14 cellular contexts compared by ENCODE assay signal in genomic region chr20:50142812-50143211, GRCh38. TPM values are rescaled to one million over a fixed set of nuclear protein-coding genes. Genes with fewer than 3 reads are reported as not detected.
DNase-seq lines count a peak whose midpoint lies in the region; ATAC-seq and TF ChIP-seq lines count a peak whose summit lies in the region.
"Had no signal": no experiment of that assay in that cellular context is flagged by ENCODE, and none has a peak within 500 bp of the region (broad histone marks: within the 10 kb centered on the region; RNA-seq: fewer than 3 reads in every experiment).

No MANE protein-coding gene starts in this region.

- peak overlapping the region; percentile 81 to 98 (median 93) for H3K27ac Mint-ChIP-seq in CD14-positive monocyte
- H3K27ac Mint-ChIP-seq: stimulated activated naive CD8-positive, alpha-beta T cell treated with anti-CD3 and anti-CD28 coated beads, Interleukin-15, Interleukin-2, amounts not matched to agents 100 ng/mL and 50 ng/mL, for 24 hours had no signal

- H3K27me3 ChIP-seq in H7 (ENCODE audit: control insufficient read depth, insufficient read depth, low read length) (no peaks in the 10 kb centered on the region), left lung (no peaks in the 10 kb centered on the region), lower lobe of right lung (ENCODE audit: low read depth) (no peaks in the 10 kb centered on the region), tibial nerve (no peaks in the 10 kb centered on the region)
- H3K27me3 ChIP-seq: BLaER1 had no signal

- H3K4me1 ChIP-seq in left lung: peaks cover 14 to 95% of the 10 kb centered on the region in 2 donors
- peaks cover 85% of the 10 kb centered on the region for H3K4me1 ChIP-seq in lower lobe of right lung
- peaks cover 3 to 78% (median 34%) of the 10 kb centered on the region in 4 donors for H3K4me1 ChIP-seq in tibial nerve

- TF ChIP-seq EP300 in tibial nerve (IDR thresholded peaks at IDR 0.05): no peak

- H3K9me3 ChIP-seq in left lung (no peaks in the 10 kb centered on the region), lower lobe of right lung (no peaks in the 10 kb centered on the region), tibial nerve (no peaks in the 10 kb centered on the region)
- H3K9me3 ChIP-seq: BLaER1 had no signal

- 79 to 80% methylated on average over 6 of the region's 6 CpGs for WGBS in tibial nerve, 2 donors

- DNase-seq in CD14-positive monocyte (ENCODE audit: low spot score): no peak
- peak; percentile 88 for DNase-seq in H7
- DNase-seq in left lung: no peak
- DNase-seq in Right ventricle myocardium superior: no peak
- no peak for DNase-seq in lower lobe of right lung
- DNase-seq in tibial nerve (ENCODE audit: low spot score in 2 of 2): no peak
- DNase-seq: activated naive CD4-positive, alpha-beta T cell treated with anti-CD3 and anti-CD28 coated beads, Interleukin-2, amount 50 U/mL, for 16 hours; GF-D8; NCI-H1105; stimulated activated CD4-positive, alpha-beta T cell treated with anti-CD3 and anti-CD28 coated beads, Interleukin-4, amount 100 ng/mL, for 4 hours had no signal

- H3K36me3 Mint-ChIP-seq in CD14-positive monocyte: peaks cover 48 to 74% of the 10 kb centered on the region in 2 donors

- ATAC-seq in left lung (no peak), GM21515 (IDR thresholded peaks at IDR 0.05; ENCODE audit: unreplicated experiment) (no peak), Right ventricle myocardium superior (ENCODE audit: poor library complexity) (no peak), lower lobe of right lung (no peak)

- no peak overlapping the region for H3K4me3 ChIP-seq in H7 (ENCODE audit: insufficient read depth, low read depth, low read length)
- no peak overlapping the region for H3K4me3 ChIP-seq in left lung
- H3K4me3 ChIP-seq in lower lobe of right lung: no peak overlapping the region
- H3K4me3 ChIP-seq in tibial nerve: no peak overlapping the region
- H3K4me3 ChIP-seq: BLaER1 had no signal

- peaks cover 0 to 2% (median 0%) of the 10 kb centered on the region in 3 donors for H3K27me3 Mint-ChIP-seq in CD14-positive monocyte (ENCODE audit: low read depth in 3 of 3)
- H3K27me3 Mint-ChIP-seq: stimulated activated naive CD8-positive, alpha-beta T cell treated with anti-CD3 and anti-CD28 coated beads, Interleukin-15, Interleukin-2, amounts not matched to agents 100 ng/mL and 50 ng/mL, for 24 hours had no signal

- no peaks in the 10 kb centered on the region for H3K9me3 Mint-ChIP-seq in CD14-positive monocyte
- H3K9me3 Mint-ChIP-seq: stimulated activated naive CD8-positive, alpha-beta T cell treated with anti-CD3 and anti-CD28 coated beads, Interleukin-15, Interleukin-2, amounts not matched to agents 100 ng/mL and 50 ng/mL, for 24 hours had no signal

- H3K36me3 ChIP-seq in H7 (replicated peaks; ENCODE audit: control insufficient read depth, insufficient read depth, low read length): peaks cover 16% of the 10 kb centered on the region
- peaks cover 0 to 52% of the 10 kb centered on the region in 2 donors for H3K36me3 ChIP-seq in left lung
- H3K36me3 ChIP-seq in lower lobe of right lung: peaks cover 46% of the 10 kb centered on the region
- peaks cover 0 to 27% (median 5%) of the 10 kb centered on the region in 3 donors for H3K36me3 ChIP-seq in tibial nerve

- intact Hi-C loops in CD14-positive monocyte (cut with micrococcal nuclease) (no loop called here), left lung (cut with DNase I) (no loop called here), Right ventricle myocardium superior (cut with DNase I) (no loop called here), lower lobe of right lung (cut with DNase I) (no loop called here)

- TF ChIP-seq POLR2A in tibial nerve (IDR thresholded peaks at IDR 0.05): no peak

- H3K4me3 Mint-ChIP-seq in CD14-positive monocyte: no peak overlapping the region
- H3K4me3 Mint-ChIP-seq: stimulated activated naive CD8-positive, alpha-beta T cell treated with anti-CD3 and anti-CD28 coated beads, Interleukin-15, Interleukin-2, amounts not matched to agents 100 ng/mL and 50 ng/mL, for 24 hours had no signal

- TF ChIP-seq CTCF in CD14-positive monocyte (IDR thresholded peaks at IDR 0.05) (no peak), VCaP (conservative IDR thresholded peaks at IDR 0.05) (no peak), left lung (IDR thresholded peaks at IDR 0.05) (no peak), lower lobe of right lung (IDR thresholded peaks at IDR 0.05) (no peak), tibial nerve (IDR thresholded peaks at IDR 0.05) (no peak)

- H3K4me1 Mint-ChIP-seq in CD14-positive monocyte: peaks cover 52% of the 10 kb centered on the region

- peak overlapping the region; percentile 75 for H3K27ac ChIP-seq in VCaP
- peak overlapping the region; percentile 16 to 58 for H3K27ac ChIP-seq in left lung
- H3K27ac ChIP-seq in lower lobe of right lung: no peak overlapping the region
- H3K27ac ChIP-seq in tibial nerve: no peak overlapping the region
- H3K27ac ChIP-seq: BLaER1 had no signal

RNA-seq across cellular contexts. Expression of gene PEDS1, which starts 10.7 kb away (rescaled TPM):
- 10 to 100 TPM; 19.6 to 25.2 TPM for polyA plus RNA-seq in CD14-positive monocyte
- 45.3 and 47.7 TPM in 2 replicates for total RNA-seq in H7 (2014; rRNA removed; shearing (Covaris generic))
- total RNA-seq in left lung (10 to 100 TPM; 37.9 to 39.9 TPM), Right ventricle myocardium superior (25.9 TPM), lower lobe of right lung (27.8 TPM), tibial nerve (10 to 100 TPM; 26.4 to 36.7 (median 35.5) TPM)

RNA-seq across cellular contexts. Expression of gene UBE2V1, which starts 29.9 kb away (rescaled TPM):
- 10 to 100 TPM; 62.2 to 95.5 TPM for polyA plus RNA-seq in CD14-positive monocyte
- 65.1 and 72.9 TPM in 2 replicates for total RNA-seq in H7 (2014; rRNA removed; shearing (Covaris generic))
- total RNA-seq in left lung (10 to 100 TPM; 72.6 to 74.6 TPM), Right ventricle myocardium superior (77.8 TPM), lower lobe of right lung (83.4 TPM), tibial nerve (10 to 100 TPM; 58.8 to 86.7 (median 77.3) TPM)

RNA-seq across cellular contexts. Expression of gene CEBPB, which starts 47.8 kb away (rescaled TPM):
- polyA plus RNA-seq in CD14-positive monocyte: 10 to 100 TPM; 52.4 to 80.8 TPM
- total RNA-seq in H7 (2014; rRNA removed; shearing (Covaris generic)): 23.5 and 23.6 TPM in 2 replicates
- total RNA-seq in left lung: 100 to 1,000 TPM; 133 to 266 TPM
- total RNA-seq in Right ventricle myocardium superior: 57.3 TPM
- total RNA-seq in lower lobe of right lung: 326 TPM
- 100 to 1,000 TPM; 202 to 524 (median 275) TPM for total RNA-seq in tibial nerve

Comparison
In these comparisons a context has a peak if more than half of its experiments do, and no peak if none do; other contexts are left out.
1. H3K27ac ChIP-seq: peak in VCaP (single experiment) and left lung (2 of 2); none in lower lobe of right lung (single experiment) and tibial nerve (0 of 4).